In the genomic region with DNA sequence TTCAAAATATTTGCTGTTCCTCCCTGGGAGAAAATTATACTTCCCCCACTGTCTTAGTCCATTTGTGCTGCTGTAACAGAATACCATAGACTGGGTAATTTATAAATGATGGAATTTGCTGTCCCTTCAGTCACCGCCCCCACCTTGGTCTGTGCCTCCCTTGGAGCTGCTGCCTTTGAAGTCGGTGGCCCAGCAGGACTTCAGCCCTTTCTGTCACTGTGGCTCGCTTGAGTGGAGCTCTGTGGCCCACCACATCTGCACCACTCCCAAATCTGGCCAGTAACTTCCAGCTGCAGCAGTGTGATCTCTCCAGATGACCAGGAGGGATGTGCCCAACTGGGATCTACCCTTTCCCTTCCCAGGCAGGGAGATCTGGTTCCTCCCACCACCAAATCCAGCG, we compare ENCODE assay signal across 1 cellular context.
TF ChIP-seq lines count a peak whose summit lies in the region.

No MANE protein-coding gene starts in this region.

TF ChIP-seq in IMR-90, 13 proteins besides CTCF, POLR2A, EP300 and RAD21:
- TF ChIP-seq RCOR1 (IDR thresholded peaks at IDR 0.05; ENCODE audit: insufficient replicate concordance, low read length) (no peak), SMC3 (IDR thresholded peaks at IDR 0.05; ENCODE audit: low read depth, low read length) (no peak), NFE2L2 (IDR thresholded peaks at IDR 0.05; ENCODE audit: low read depth, low read length) (no peak), MXI1 (IDR thresholded peaks at IDR 0.05; ENCODE audit: borderline replicate concordance, low read depth, low read length) (no peak), CHD1 (IDR thresholded peaks at IDR 0.05; ENCODE audit: low read depth, low read length) (no peak), BHLHE40 (IDR thresholded peaks at IDR 0.05; ENCODE audit: low read depth, low read length) (no peak), MAZ (IDR thresholded peaks at IDR 0.05; ENCODE audit: borderline replicate concordance, low read depth, low read length) (no peak)
- TF ChIP-seq, protein P1, sequence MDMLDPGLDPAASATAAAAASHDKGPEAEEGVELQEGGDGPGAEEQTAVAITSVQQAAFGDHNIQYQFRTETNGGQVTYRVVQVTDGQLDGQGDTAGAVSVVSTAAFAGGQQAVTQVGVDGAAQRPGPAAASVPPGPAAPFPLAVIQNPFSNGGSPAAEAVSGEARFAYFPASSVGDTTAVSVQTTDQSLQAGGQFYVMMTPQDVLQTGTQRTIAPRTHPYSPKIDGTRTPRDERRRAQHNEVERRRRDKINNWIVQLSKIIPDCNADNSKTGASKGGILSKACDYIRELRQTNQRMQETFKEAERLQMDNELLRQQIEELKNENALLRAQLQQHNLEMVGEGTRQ (IDR thresholded peaks at IDR 0.05; ENCODE audit: low read depth, low read length): no peak
- TF ChIP-seq, protein P2, sequence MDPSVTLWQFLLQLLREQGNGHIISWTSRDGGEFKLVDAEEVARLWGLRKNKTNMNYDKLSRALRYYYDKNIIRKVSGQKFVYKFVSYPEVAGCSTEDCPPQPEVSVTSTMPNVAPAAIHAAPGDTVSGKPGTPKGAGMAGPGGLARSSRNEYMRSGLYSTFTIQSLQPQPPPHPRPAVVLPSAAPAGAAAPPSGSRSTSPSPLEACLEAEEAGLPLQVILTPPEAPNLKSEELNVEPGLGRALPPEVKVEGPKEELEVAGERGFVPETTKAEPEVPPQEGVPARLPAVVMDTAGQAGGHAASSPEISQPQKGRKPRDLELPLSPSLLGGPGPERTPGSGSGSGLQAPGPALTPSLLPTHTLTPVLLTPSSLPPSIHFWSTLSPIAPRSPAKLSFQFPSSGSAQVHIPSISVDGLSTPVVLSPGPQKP (IDR thresholded peaks at IDR 0.05; ENCODE audit: borderline replicate concordance, low read depth, low read length): no peak
TF ChIP-seq in IMR-90: peak in this region for 0.
